8 cellular contexts compared by ENCODE assay signal in the genomic region with DNA sequence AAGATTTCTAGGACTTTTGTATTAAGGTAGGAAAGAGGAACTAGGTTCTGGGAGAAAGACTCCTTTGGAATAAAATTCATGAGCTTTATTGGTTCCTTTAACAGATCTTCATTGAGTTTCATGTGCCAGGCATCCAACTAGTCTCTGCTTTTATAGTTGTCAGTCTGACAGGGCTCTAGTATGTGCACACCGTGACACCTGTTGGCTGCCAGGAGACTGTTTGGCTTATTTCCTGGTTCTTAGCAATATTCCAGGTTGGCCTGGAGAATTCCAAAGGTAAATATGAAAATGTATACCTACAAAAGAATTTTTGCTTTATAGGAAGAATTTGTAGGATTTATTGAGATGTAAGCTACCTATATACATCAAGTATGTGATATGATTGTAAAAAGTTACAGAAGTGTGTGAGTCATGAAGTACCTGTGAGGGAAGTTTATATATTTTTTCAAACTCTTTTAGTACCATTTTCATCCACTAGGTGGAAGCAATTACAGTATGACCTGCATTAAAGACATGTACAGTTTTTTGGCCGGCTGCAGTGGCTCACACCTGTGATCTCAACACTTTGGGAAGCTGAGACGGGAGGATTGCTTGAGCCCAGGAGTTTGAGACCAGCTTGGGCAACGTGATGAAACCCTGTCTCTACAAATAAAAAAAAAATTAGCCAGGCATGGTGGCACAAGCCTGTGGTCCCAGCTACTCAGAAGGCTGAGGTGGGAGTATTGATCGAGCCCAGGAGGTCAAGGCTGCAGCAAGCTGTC. TPM values are rescaled to one million over a fixed set of nuclear protein-coding genes. Genes with fewer than 3 reads are reported as not detected.
DNase-seq lines count a peak whose midpoint lies in the region; TF ChIP-seq lines count a peak whose summit lies in the region.

No MANE protein-coding gene starts in this region.

- CTCF ChIA-PET in OCI-LY7 (lab: Charles Lee; ENCODE audit: unreplicated experiment): no interaction called here

- no peak overlapping the region for H3K4me2 ChIP-seq in OCI-LY7 (ENCODE audit: low read length)

- H3K36me3 ChIP-seq in OCI-LY7 (ENCODE audit: insufficient read depth, low read length): peaks cover 41% of the 10 kb centered on the region

- H4K20me1 ChIP-seq in OCI-LY7 (ENCODE audit: insufficient read depth, low read length): no peaks in the 10 kb centered on the region

- H3K79me2 ChIP-seq in OCI-LY7 (ENCODE audit: insufficient read depth, low read depth, low read length): no peaks in the 10 kb centered on the region

- no peaks in the 10 kb centered on the region for H3K9me3 ChIP-seq in OCI-LY7 (ENCODE audit: low read length)

- no peaks in the 10 kb centered on the region for H3K4me1 Mint-ChIP-seq in type B pancreatic cell (ENCODE audit: unreplicated experiment)

- in situ Hi-C loops in T47D (cut with HindIII; ENCODE audit: low pct_unique_long_range_greater_than_20kb, low sequenced_read_pairs): no loop called here

- intact Hi-C loops in OCI-LY7 (cut with micrococcal nuclease; ENCODE audit: unreplicated experiment): loop anchor here (2.0 kb wide), 1 partner anchor 235 kb away; no protein-coding TSS in a partner anchor

- no peak overlapping the region for H2AFZ ChIP-seq in OCI-LY7 (ENCODE audit: low read length)

- H3K27me3 Mint-ChIP-seq in type B pancreatic cell: no peaks in the 10 kb centered on the region

- TF ChIP-seq CTCF in OCI-LY7 (conservative IDR thresholded peaks at IDR 0.05; ENCODE audit: low read length): peak; percentile 80
- TF ChIP-seq CTCF in type B pancreatic cell (conservative IDR thresholded peaks at IDR 0.05): peak; percentile 84

- no peaks in the 10 kb centered on the region for H3K9me3 Mint-ChIP-seq in type B pancreatic cell

- no peaks in the 10 kb centered on the region for H3K9me2 ChIP-seq in OCI-LY7 (ENCODE audit: insufficient read depth, low read length)

- H3K4me3 Mint-ChIP-seq in type B pancreatic cell: no peak overlapping the region

- H3K27ac Mint-ChIP-seq in type B pancreatic cell: no peak overlapping the region

- BruUV-seq in OCI-LY7 (replicated peaks; lab: Mats Ljungman, UMichigan): no TSS peak

- peak; percentile 18 for DNase-seq in stimulated activated CD4-positive, alpha-beta T cell treated with anti-CD3 and anti-CD28 coated beads, Interleukin-1b, Interleukin-23, amount 100 ng/mL, for 48 hours
- DNase-seq in stimulated activated CD4-positive, alpha-beta T cell treated with anti-CD3 and anti-CD28 coated beads, Interleukin-4, amount 100 ng/mL, for 1 hour: no peak
- peak; percentile 64 for DNase-seq in H4 (ENCODE audit: low spot score)
- peak; percentile 9 for DNase-seq in KG1 (lab: John Stamatoyannopoulos, UW)
- peak; percentile 61 for DNase-seq in OCI-LY7 (ENCODE audit: low spot score)
- DNase-seq in T47D (ENCODE audit: low read depth in 1 of 2, low spot score in 1 of 2): peak; percentile 53 to 82
- peak; percentile 83 for DNase-seq in kidney tubule cell (ENCODE audit: low spot score)
- DNase-seq in type B pancreatic cell (ENCODE audit: extremely low spot score, unreplicated experiment): no peak

- POLR2A ChIA-PET in OCI-LY7 (lab: Charles Lee): interaction anchor here (0.6 to 1.2 kb wide), 3 partner anchors 32 to 133 kb away, joined by 3 to 4 read pairs (median 4); no protein-coding TSS in a partner anchor

- H3K4me3 ChIP-seq in OCI-LY7 (ENCODE audit: low read depth, low read length, poor library complexity, severe bottlenecking): no peak overlapping the region

- H3K27ac ChIP-seq in OCI-LY7 (ENCODE audit: low read depth, low read length, poor library complexity, severe bottlenecking): no peak overlapping the region

- peaks cover 17% of the 10 kb centered on the region for H3K36me3 Mint-ChIP-seq in type B pancreatic cell

- no peaks in the 10 kb centered on the region for H3K4me1 ChIP-seq in OCI-LY7 (ENCODE audit: insufficient read depth, low read length, poor library complexity, severe bottlenecking)

RNA-seq across cellular contexts. Expression of a gene that starts 35.2 kb away (rescaled TPM):
- 34.0 and 36.0 TPM in 2 replicates for total RNA-seq in H4 (2014; rRNA removed; shearing (Covaris generic))
- total RNA-seq in OCI-LY7 (2014; rRNA removed; shearing (Covaris generic)): 21.5 and 27.3 TPM in 2 replicates
- total RNA-seq in OCI-LY7 (2022) (35.4 and 36.8 TPM in 2 replicates), type B pancreatic cell (ENCODE audit: low replicate concordance) (24.6 and 26.1 TPM in 2 replicates)

RNA-seq across cellular contexts. Expression of a gene that starts 35.3 kb away (rescaled TPM):
- total RNA-seq in H4 (2014; rRNA removed; shearing (Covaris generic)): 3.7 and 7.9 TPM in 2 replicates
- 10.1 and 16.9 TPM in 2 replicates for total RNA-seq in OCI-LY7 (2014; rRNA removed; shearing (Covaris generic))
- total RNA-seq in OCI-LY7 (2022) (12.6 and 13.5 TPM in 2 replicates), type B pancreatic cell (ENCODE audit: low replicate concordance) (12.6 and 17.7 TPM in 2 replicates)

Comparison
In these comparisons a context has a peak if more than half of its experiments do, and no peak if none do; other contexts are left out.
1. DNase-seq: peak in stimulated activated CD4-positive, alpha-beta T cell treated with anti-CD3 and anti-CD28 coated beads, Interleukin-1b, Interleukin-23, amount 100 ng/mL, for 48 hours (single experiment), H4 (single experiment), KG1 (single experiment), OCI-LY7 (single experiment), T47D (2 of 2) and kidney tubule cell (single experiment); none in stimulated activated CD4-positive, alpha-beta T cell treated with anti-CD3 and anti-CD28 coated beads, Interleukin-4, amount 100 ng/mL, for 1 hour (single experiment) and type B pancreatic cell (single experiment).